In genomic region chrX:147945286-147945685, GRCh38 we compare ENCODE assay signal across 23 cellular contexts. TPM values are rescaled to one million over a fixed set of nuclear protein-coding genes. Genes with fewer than 3 reads are reported as not detected.
DNase-seq lines count a peak whose midpoint lies in the region; ATAC-seq, FAIRE-seq and TF ChIP-seq lines count a peak whose summit lies in the region.
"Had no signal": no experiment of that assay in that cellular context is flagged by ENCODE, and none has a peak within 500 bp of the region (broad histone marks: within the 10 kb centered on the region; RNA-seq: fewer than 3 reads in every experiment).

No MANE protein-coding gene starts in this region.

- intact Hi-C loops in right lobe of liver (cut with DNase I), result no loop called here
- intact Hi-C loops in HepG2 (cut with micrococcal nuclease; ENCODE audit: unreplicated experiment), result no loop called here

- H3K27me3 Mint-ChIP-seq in astrocyte (ENCODE audit: low read depth, unreplicated experiment), result no peaks in the 10 kb centered on the region
- H3K27me3 Mint-ChIP-seq: CD4-positive, alpha-beta memory T cell; CD4-positive, CD25-positive, alpha-beta regulatory T cell; CD8-positive, alpha-beta memory T cell had no signal

- no peak for TF ChIP-seq RAD21 in HepG2 (CRISPR knock-in tag; IDR thresholded peaks at IDR 0.05)

- no peaks in the 10 kb centered on the region for H3K79me2 ChIP-seq in HepG2 (ENCODE audit: insufficient read depth, low read length)
- no peaks in the 10 kb centered on the region for H3K79me2 ChIP-seq in astrocyte (ENCODE audit: insufficient read depth, low read length)

- TF ChIP-seq EP300 in HepG2 (IDR thresholded peaks at IDR 0.05; ENCODE audit: low read depth in 2 of 2, low read length in 2 of 2), result no peak
- TF ChIP-seq EP300 in HepG2 (CRISPR knock-in tag; IDR thresholded peaks at IDR 0.05; ENCODE audit: borderline replicate concordance), result no peak
- no peak for TF ChIP-seq EP300 in upper lobe of left lung (IDR thresholded peaks at IDR 0.05)

- peaks cover 4% of the 10 kb centered on the region for H3K4me1 Mint-ChIP-seq in astrocyte (ENCODE audit: low read depth, unreplicated experiment)
- H3K4me1 Mint-ChIP-seq: CD14-positive monocyte; CD4-positive, alpha-beta memory T cell; CD4-positive, CD25-positive, alpha-beta regulatory T cell; CD8-positive, alpha-beta memory T cell had no signal

- ATAC-seq in right lobe of liver (peak; percentile 34 to 54 (median 52)), HepG2 (no peak), upper lobe of left lung (ENCODE audit: low FRiP score in 2 of 2) (no peak)

- H3K27ac Mint-ChIP-seq in astrocyte (ENCODE audit: unreplicated experiment), result no peak overlapping the region
- H3K27ac Mint-ChIP-seq: CD14-positive monocyte; CD4-positive, alpha-beta memory T cell; CD4-positive, CD25-positive, alpha-beta regulatory T cell; CD8-positive, alpha-beta memory T cell had no signal

- in situ Hi-C loops in HepG2 (cut with HindIII; ENCODE audit: extremely low pct_ligation_motif_present, low pct_unique_long_range_greater_than_20kb), result no loop called here

- H3K36me3 Mint-ChIP-seq in astrocyte (ENCODE audit: low read depth, unreplicated experiment), result peaks cover 4% of the 10 kb centered on the region

- WGBS in right lobe of liver (ENCODE audit: insufficient coverage, low coverage, low lambda C conversion rate, missing lambda C conversion rate), result 69% methylated on average over 5 of the region's 5 CpGs
- 95% methylated on average over 5 of the region's 5 CpGs for WGBS in HepG2 (ENCODE audit: low lambda C conversion rate)
- WGBS in upper lobe of left lung, 2 donors, result 95 to 99% methylated on average over 5 of the region's 5 CpGs

- no peaks in the 10 kb centered on the region for H4K20me1 ChIP-seq in HepG2 (ENCODE audit: insufficient read depth, low read length)
- H4K20me1 ChIP-seq in astrocyte (ENCODE audit: insufficient read depth, low read length), result no peaks in the 10 kb centered on the region
- H4K20me1 ChIP-seq: BLaER1 had no signal

- H2AFZ ChIP-seq in HepG2 (ENCODE audit: low read length) (no peak overlapping the region), astrocyte (ENCODE audit: low read depth, low read length) (no peak overlapping the region)

- DNase-seq in right lobe of liver, result no peak
- DNase-seq in HepG2 (ENCODE audit: low spot score), result no peak
- DNase-seq in astrocyte (ENCODE audit: low read depth), result no peak
- DNase-seq in upper lobe of left lung, result no peak
- DNase-seq in activated CD4-positive, alpha-beta T cell treated with anti-CD3 and anti-CD28 coated beads, Interleukin-2, amount 50 U/mL, for 1 hour, result no peak
- DNase-seq: ACHN; BE2C; C1 segment of cervical spinal cord; CD4-positive, alpha-beta memory T cell; CD4-positive, CD25-positive, alpha-beta regulatory T cell; CD8-positive, alpha-beta memory T cell; COR-L47; DMS79 treated with DMSO at 0.1 percent for 48 hours; GF-D8 had no signal

- no peak overlapping the region for H3K4me3 Mint-ChIP-seq in astrocyte (ENCODE audit: unreplicated experiment)
- H3K4me3 Mint-ChIP-seq: CD14-positive monocyte; CD4-positive, alpha-beta memory T cell; CD4-positive, CD25-positive, alpha-beta regulatory T cell; CD8-positive, alpha-beta memory T cell had no signal

- H3K4me2 ChIP-seq in HepG2 (ENCODE audit: low read depth, low read length) (no peak overlapping the region), astrocyte (ENCODE audit: low read length) (no peak overlapping the region)
- H3K4me2 ChIP-seq: BLaER1 had no signal

- H3K27me3 ChIP-seq in right lobe of liver (no peaks in the 10 kb centered on the region), HepG2 (ENCODE audit: control insufficient read depth in 1 of 2, insufficient read depth in 2 of 2, low read length in 2 of 2) (no peaks in the 10 kb centered on the region), astrocyte (ENCODE audit: insufficient read depth, low read length) (no peaks in the 10 kb centered on the region), upper lobe of left lung (no peaks in the 10 kb centered on the region)
- H3K27me3 ChIP-seq: BE2C had no signal

- H3K9me3 Mint-ChIP-seq in astrocyte (ENCODE audit: unreplicated experiment), result no peaks in the 10 kb centered on the region
- H3K9me3 Mint-ChIP-seq: CD14-positive monocyte; CD4-positive, alpha-beta memory T cell; CD4-positive, CD25-positive, alpha-beta regulatory T cell; CD8-positive, alpha-beta memory T cell had no signal

- TF ChIP-seq POLR2A in right lobe of liver (IDR thresholded peaks at IDR 0.05), result no peak
- no peak for TF ChIP-seq POLR2A in HepG2 (IDR thresholded peaks at IDR 0.05; ENCODE audit: insufficient read depth in 1 of 2, low read depth in 2 of 2, low read length in 2 of 2)
- no peak for TF ChIP-seq POLR2A in upper lobe of left lung (IDR thresholded peaks at IDR 0.05)

- H3K4me3 ChIP-seq in right lobe of liver (peak overlapping the region in 1 of 3 donors; percentile 12), HepG2 (replicated peaks in 1 of 3; ENCODE audit: insufficient read depth in 1 of 3, low read depth in 2 of 3, low read length in 3 of 3) (no peak overlapping the region), astrocyte (ENCODE audit: insufficient read depth, low read depth, low read length) (no peak overlapping the region), upper lobe of left lung (no peak overlapping the region)
- H3K4me3 ChIP-seq: BLaER1 had no signal

- CTCF ChIA-PET in HepG2 (lab: Yijun Ruan, JAX; ENCODE audit: low intra/inter-chr PET ratio, low total read pairs), result no interaction called here

- FAIRE-seq in HepG2 (lab: Jason Lieb, UNC) (no peak), astrocyte (lab: Jason Lieb, UNC) (peak; percentile 77)
- FAIRE-seq: G401.6, GM12891, GM19239 had no signal

- H3K36me3 ChIP-seq in right lobe of liver, result peaks cover 0 to 4% (median 0%) of the 10 kb centered on the region in 4 donors
- peaks cover 2 to 33% of the 10 kb centered on the region in 2 experiments; a peak in 4 of 5 replicates for H3K36me3 ChIP-seq in HepG2 (replicated peaks in 1 of 2; ENCODE audit: control insufficient read depth in 1 of 2, insufficient read depth in 2 of 2, low read length in 2 of 2)
- peaks cover 5% of the 10 kb centered on the region for H3K36me3 ChIP-seq in astrocyte (ENCODE audit: insufficient read depth, low read length)
- H3K36me3 ChIP-seq in upper lobe of left lung, result peaks cover 0 to 68% (median 19%) of the 10 kb centered on the region in 4 donors

- H3K9ac ChIP-seq in HepG2 (ENCODE audit: insufficient read depth, low read depth, low read length) (no peak overlapping the region), astrocyte (ENCODE audit: low read length) (no peak overlapping the region)
- H3K9ac ChIP-seq: BLaER1 had no signal

- no peaks in the 10 kb centered on the region for H3K4me1 ChIP-seq in right lobe of liver
- H3K4me1 ChIP-seq in HepG2 (ENCODE audit: insufficient read depth, low read length), result peaks cover 20% of the 10 kb centered on the region
- no peaks in the 10 kb centered on the region for H3K4me1 ChIP-seq in astrocyte (ENCODE audit: insufficient read depth, low read length)
- H3K4me1 ChIP-seq in upper lobe of left lung, result no peaks in the 10 kb centered on the region
- H3K4me1 ChIP-seq: BE2C, BLaER1 had no signal

- BruUV-seq in HepG2 (replicated peaks; lab: Mats Ljungman, UMichigan), result no TSS peak

- no peak for TF ChIP-seq CTCF in right lobe of liver (IDR thresholded peaks at IDR 0.05)
- TF ChIP-seq CTCF in HepG2 (CRISPR knock-in tag; IDR thresholded peaks at IDR 0.05), result no peak
- no peak for TF ChIP-seq CTCF in astrocyte (IDR thresholded peaks at IDR 0.05; ENCODE audit: insufficient read depth, low read depth, low read length)
- no peak for TF ChIP-seq CTCF in upper lobe of left lung (IDR thresholded peaks at IDR 0.05)

- H3K27ac ChIP-seq in right lobe of liver (peak overlapping the region in 2 of 3 donors; percentile 24 to 58), HepG2 (ENCODE audit: extremely low read length, insufficient read depth, low read length) (no peak overlapping the region), astrocyte (ENCODE audit: low read depth, low read length) (no peak overlapping the region), upper lobe of left lung (no peak overlapping the region)
- H3K27ac ChIP-seq: 22Rv1, BLaER1 had no signal

- H3K9me3 ChIP-seq in right lobe of liver (no peaks in the 10 kb centered on the region), HepG2 (ENCODE audit: low read length) (no peaks in the 10 kb centered on the region), astrocyte (ENCODE audit: insufficient read depth, low read depth, low read length) (no peaks in the 10 kb centered on the region), upper lobe of left lung (no peaks in the 10 kb centered on the region)
- H3K9me3 ChIP-seq: BE2C, BLaER1 had no signal

- POLR2A ChIA-PET in HepG2 (lab: Yijun Ruan, JAX), result no interaction called here

RNA-seq across cellular contexts. Expression of gene FMR1, which starts 33.6 kb away (rescaled TPM):
- 10 to 100 TPM; 16.2 to 32.9 (median 21.5) TPM for total RNA-seq in right lobe of liver
- 27.8 and 29.3 TPM in 2 replicates for total RNA-seq in HepG2 (2016; rRNA removed; fragmentation: Illumina TruSeq; extraction: Trizol)
- total RNA-seq in HepG2 (2016; cell fraction: cytosol; rRNA removed; fragmentation: Illumina TruSeq; extraction: Trizol; ENCODE audit: low read depth), result 7.1 and 8.2 TPM in 2 replicates
- total RNA-seq in HepG2 (2016; cell fraction: insoluble cytoplasmic fraction; rRNA removed; fragmentation: Illumina TruSeq; extraction: Trizol), result 27.9 and 28.2 TPM in 2 replicates
- total RNA-seq in HepG2 (2016; cell fraction: membrane; rRNA removed; fragmentation: Illumina TruSeq; extraction: Trizol), result 10.8 and 13.7 TPM in 2 replicates
- 40.4 and 42.5 TPM in 2 replicates for total RNA-seq in HepG2 (2016; cell fraction: nucleus; rRNA removed; fragmentation: Illumina TruSeq; extraction: Trizol)
- polyA plus RNA-seq in HepG2 (2011; rRNA removed), result 47.1 and 49.6 TPM in 2 replicates
- 13.5 and 21.4 TPM in 2 replicates for polyA plus RNA-seq in HepG2 (2011; cell fraction: cytosol; rRNA removed)
- 67.5 and 88.7 TPM in 2 replicates for polyA plus RNA-seq in HepG2 (2011; cell fraction: nucleus; rRNA removed)
- polyA plus RNA-seq in HepG2 (2012), result 58.7 and 86.7 TPM in 2 replicates
- 1.1 and 1.3 TPM in 2 replicates for polyA plus RNA-seq in HepG2 (2016; cell fraction: cytosol; fragmentation: Illumina TruSeq; extraction: Trizol; ENCODE audit: low read depth)
- 28.9 and 30.6 TPM in 2 replicates for polyA plus RNA-seq in HepG2 (2016; cell fraction: insoluble cytoplasmic fraction; fragmentation: Illumina TruSeq; extraction: Trizol; ENCODE audit: low read depth)
- polyA plus RNA-seq in HepG2 (2016; cell fraction: membrane; fragmentation: Illumina TruSeq; extraction: Trizol; ENCODE audit: low read depth), result 4.3 and 6.1 TPM in 2 replicates
- 56.9 and 61.9 TPM in 2 replicates for polyA plus RNA-seq in HepG2 (2016; cell fraction: nucleus; fragmentation: Illumina TruSeq; extraction: Trizol; ENCODE audit: insufficient read depth, low read depth)
- polyA minus RNA-seq in HepG2 (2011; rRNA and poly(A)+ RNA removed; ENCODE audit: low replicate concordance), result 19.4 and 22.9 TPM in 2 replicates
- 28.4 and 38.1 TPM in 2 replicates for polyA minus RNA-seq in HepG2 (2011; cell fraction: cytosol; rRNA and poly(A)+ RNA removed)
- polyA minus RNA-seq in HepG2 (2011; cell fraction: nucleus; rRNA and poly(A)+ RNA removed), result 172 and 229 TPM in 2 replicates
- total RNA-seq in astrocyte, result 45.6 and 45.9 TPM in 2 replicates
- total RNA-seq in upper lobe of left lung, result 10 to 100 TPM; 29.2 to 76.4 (median 39.7) TPM

RNA-seq across cellular contexts. Expression of gene FMR1NB, which starts 35.9 kb away (rescaled TPM):
- not detected for total RNA-seq in right lobe of liver
- total RNA-seq in HepG2 (2016; rRNA removed; fragmentation: Illumina TruSeq; extraction: Trizol), result not detected in 2 replicates
- total RNA-seq in HepG2 (2016; cell fraction: cytosol; rRNA removed; fragmentation: Illumina TruSeq; extraction: Trizol; ENCODE audit: low read depth), result not detected in 2 replicates
- total RNA-seq in HepG2 (2016; cell fraction: insoluble cytoplasmic fraction; rRNA removed; fragmentation: Illumina TruSeq; extraction: Trizol), result not detected in 2 replicates
- not detected in 2 replicates for total RNA-seq in HepG2 (2016; cell fraction: membrane; rRNA removed; fragmentation: Illumina TruSeq; extraction: Trizol)
- not detected in 2 replicates for total RNA-seq in HepG2 (2016; cell fraction: nucleus; rRNA removed; fragmentation: Illumina TruSeq; extraction: Trizol)
- not detected in 2 replicates for polyA plus RNA-seq in HepG2 (2011; rRNA removed)
- polyA plus RNA-seq in HepG2 (2011; cell fraction: cytosol; rRNA removed), result not detected in 2 replicates
- not detected in 2 replicates for polyA plus RNA-seq in HepG2 (2011; cell fraction: nucleus; rRNA removed)
- polyA plus RNA-seq in HepG2 (2012), result not detected in 2 replicates
- polyA plus RNA-seq in HepG2 (2016; cell fraction: cytosol; fragmentation: Illumina TruSeq; extraction: Trizol; ENCODE audit: low read depth), result not detected in 2 replicates
- polyA plus RNA-seq in HepG2 (2016; cell fraction: insoluble cytoplasmic fraction; fragmentation: Illumina TruSeq; extraction: Trizol; ENCODE audit: low read depth), result not detected in 2 replicates
- not detected in 2 replicates for polyA plus RNA-seq in HepG2 (2016; cell fraction: membrane; fragmentation: Illumina TruSeq; extraction: Trizol; ENCODE audit: low read depth)
- polyA plus RNA-seq in HepG2 (2016; cell fraction: nucleus; fragmentation: Illumina TruSeq; extraction: Trizol; ENCODE audit: insufficient read depth, low read depth), result not detected in 2 replicates
- not detected in 2 replicates for polyA minus RNA-seq in HepG2 (2011; rRNA and poly(A)+ RNA removed; ENCODE audit: low replicate concordance)
- polyA minus RNA-seq in HepG2 (2011; cell fraction: cytosol; rRNA and poly(A)+ RNA removed), result not detected in 2 replicates
- not detected in 2 replicates for polyA minus RNA-seq in HepG2 (2011; cell fraction: nucleus; rRNA and poly(A)+ RNA removed)
- total RNA-seq in astrocyte, result not detected in 2 replicates
- not detected for total RNA-seq in upper lobe of left lung
- total RNA-seq: A172; A673; CD4-positive, alpha-beta memory T cell; CD4-positive, CD25-positive, alpha-beta regulatory T cell; CD8-positive, alpha-beta memory T cell had no signal
- polyA plus RNA-seq: AG04450; CD14-positive monocyte; CD4-positive, alpha-beta memory T cell; CD4-positive, CD25-positive, alpha-beta regulatory T cell; CD8-positive, alpha-beta memory T cell had no signal

Comparison
In these comparisons a context has a peak if more than half of its experiments do, and no peak if none do; other contexts are left out.
1. ATAC-seq: peak in right lobe of liver (4 of 4); none in HepG2 (single experiment) and upper lobe of left lung (0 of 2).
2. H3K27ac ChIP-seq: peak in right lobe of liver (2 of 3); none in HepG2 (single experiment), astrocyte (single experiment) and upper lobe of left lung (0 of 4).